Comparison of ENCODE assay signal across 37 cellular contexts in the genomic region with DNA sequence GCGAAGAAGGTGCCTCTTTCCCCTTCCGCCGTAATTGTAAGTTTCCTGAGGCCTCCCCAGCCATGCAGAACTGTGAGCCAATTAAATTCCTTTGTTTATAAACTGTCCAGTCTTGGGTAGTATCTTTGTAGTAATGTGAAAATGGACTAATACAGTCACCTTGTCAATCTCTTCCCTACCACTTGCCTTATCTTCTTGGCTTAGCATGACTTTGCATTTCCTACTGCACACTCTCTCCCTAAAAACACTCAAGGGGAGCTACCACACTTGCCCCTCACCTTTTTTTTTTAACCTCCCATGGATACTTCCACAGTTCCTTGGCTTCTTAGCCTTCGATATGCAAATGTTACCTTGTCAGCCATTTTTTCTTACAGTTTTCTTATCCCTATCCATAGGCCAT.
"Had no signal": no experiment of that assay in that cellular context is flagged by ENCODE, and none has a peak within 500 bp of the region (broad histone marks: within the 10 kb centered on the region; RNA-seq: fewer than 3 reads in every experiment).

No MANE protein-coding gene starts in this region.

- ATAC-seq: activated CD4-positive, CD25-positive, alpha-beta regulatory T cell treated with anti-CD3 and anti-CD28 coated beads, Interleukin-2, amount 50 U/mL, for 24 hours; activated CD8-positive, alpha-beta memory T cell treated with anti-CD3 and anti-CD28 coated beads, Interleukin-2, amount 10 ng/mL, durations not matched to agents 7 days and 5 days; activated CD8-positive, alpha-beta T cell treated with anti-CD3 and anti-CD28 coated beads, Interleukin-2, amount 10 ng/mL, durations not matched to agents 7 days and 5 days; activated naive CD8-positive, alpha-beta T cell treated with anti-CD3 and anti-CD28 coated beads, Interleukin-2, amount 50 U/mL, for 24 hours; esophagus mucosa; T-helper 17 cell had no signal

- H3K36me3 Mint-ChIP-seq: activated CD4-positive, alpha-beta memory T cell treated with anti-CD3 and anti-CD28 coated beads for 36 hours; activated naive CD4-positive, alpha-beta T cell treated with anti-CD3 and anti-CD28 coated beads, Interleukin-2, amount 50 U/mL, for 24 hours; activated naive CD8-positive, alpha-beta T cell treated with anti-CD3 and anti-CD28 coated beads for 36 hours; brain had no signal

- H3K4me1 Mint-ChIP-seq: activated B cell treated with CpG ODN at 0.5 μM for 24 hours, brain had no signal

- H3K27ac ChIP-seq: adrenal gland, breast epithelium, cardiac muscle cell, coronary artery, dorsolateral prefrontal cortex, WERI-Rb-1 had no signal

- H3K27me3 ChIP-seq: adrenal gland, breast epithelium, cardiac muscle cell had no signal

- H3K9me3 Mint-ChIP-seq: activated B cell treated with CpG ODN at 0.5 μM for 24 hours; activated naive CD4-positive, alpha-beta T cell treated with anti-CD3 and anti-CD28 coated beads, Interleukin-2, amount 50 U/mL, for 24 hours; brain; dendritic cell treated with granulocyte-macrophage colony-stimulating factor and Interleukin-4, amounts not matched to agents 40 ng/mL and 50 ng/mL, for 4 days; T-helper 2 cell treated with Interferon-gamma antibody and Interleukin-4, amounts not matched to agents 5 μg/mL and 100 μg/mL, for 36 hours had no signal

- H3K9me3 ChIP-seq: adrenal gland, breast epithelium had no signal

- H3K4me3 Mint-ChIP-seq: activated B cell treated with CpG ODN at 0.5 μM for 24 hours; activated CD4-positive, alpha-beta memory T cell treated with anti-CD3 and anti-CD28 coated beads for 36 hours; activated CD8-positive, alpha-beta memory T cell treated with anti-CD3 and anti-CD28 coated beads, Interleukin-2, amount 10 ng/mL, durations not matched to agents 7 days and 5 days; activated CD8-positive, alpha-beta T cell treated with anti-CD3 and anti-CD28 coated beads, Interleukin-2, amount 10 ng/mL, durations not matched to agents 7 days and 5 days; activated naive CD4-positive, alpha-beta T cell treated with anti-CD3 and anti-CD28 coated beads for 36 hours; activated naive CD4-positive, alpha-beta T cell treated with anti-CD3 and anti-CD28 coated beads, Interleukin-2, amount 50 U/mL, for 24 hours; activated naive CD8-positive, alpha-beta T cell treated with anti-CD3 and anti-CD28 coated beads for 36 hours; activated naive CD8-positive, alpha-beta T cell treated with anti-CD3 and anti-CD28 coated beads, Interleukin-2, amount 50 U/mL, for 24 hours; activated T-helper 1 cell treated with anti-CD3 and anti-CD28 coated beads, Interleukin-12 subunit alpha, Interleukin-12 subunit beta, Interleukin-2, Interleukin-4 antibody, amounts not matched to agents 30 ng/mL and 10 ng/mL and 1 ng/mL, durations not matched to agents 14 hours and 24 hours and 36 hours; dendritic cell treated with granulocyte-macrophage colony-stimulating factor and Interleukin-4, amounts not matched to agents 40 ng/mL and 50 ng/mL, for 4 days; endodermal cell; T-helper 17 cell; T-helper 2 cell treated with Interferon-gamma antibody and Interleukin-4, amounts not matched to agents 5 μg/mL and 100 μg/mL, for 36 hours had no signal

- H3K27me3 Mint-ChIP-seq: activated B cell treated with CpG ODN at 0.5 μM for 24 hours; activated naive CD4-positive, alpha-beta T cell treated with anti-CD3 and anti-CD28 coated beads, Interleukin-2, amount 50 U/mL, for 24 hours; dendritic cell treated with granulocyte-macrophage colony-stimulating factor and Interleukin-4, amounts not matched to agents 40 ng/mL and 50 ng/mL, for 4 days had no signal

- H3K4me3 ChIP-seq: adrenal gland, breast epithelium, cardiac muscle cell, coronary artery, dorsolateral prefrontal cortex had no signal

- DNase-seq: activated B cell treated with CpG ODN at 0.5 μM for 24 hours; activated CD4-positive, alpha-beta memory T cell treated with anti-CD3 and anti-CD28 coated beads for 36 hours; activated CD4-positive, alpha-beta T cell treated with anti-CD3 and anti-CD28 coated beads for 48 hours; activated CD8-positive, alpha-beta memory T cell treated with anti-CD3 and anti-CD28 coated beads, Interleukin-2, amount 10 ng/mL, durations not matched to agents 7 days and 5 days; activated CD8-positive, alpha-beta memory T cell treated with anti-CD3 and anti-CD28 coated beads, Interleukin-2, amount 50 U/mL, for 4 hours; activated CD8-positive, alpha-beta T cell treated with anti-CD3 and anti-CD28 coated beads, Interleukin-2, amount 10 ng/mL, durations not matched to agents 7 days and 5 days; activated effector memory CD4-positive, alpha-beta T cell treated with anti-CD3 and anti-CD28 coated beads, Interleukin-2, amount 50 U/mL, for 16 hours; activated naive CD4-positive, alpha-beta T cell treated with anti-CD3 and anti-CD28 coated beads for 36 hours; activated naive CD8-positive, alpha-beta T cell treated with anti-CD3 and anti-CD28 coated beads for 36 hours; activated naive CD8-positive, alpha-beta T cell treated with anti-CD3 and anti-CD28 coated beads, Interleukin-2, amount 50 U/mL, for 24 hours; activated T-cell treated with anti-CD3 and anti-CD28 coated beads, Interleukin-2, amount 50 U/mL, for 1 hour; activated T-cell treated with anti-CD3 and anti-CD28 coated beads, Interleukin-2, amount 50 U/mL, for 48 hours; adrenal gland; amygdala; aorta; central memory CD4-positive, alpha-beta T cell; cerebellar nuclear complex; dorsolateral prefrontal cortex; effector memory CD4-positive, alpha-beta T cell; endodermal cell; foreskin fibroblast; head of caudate nucleus; T-helper 1 cell; T-helper 17 cell; T1000; WERI-Rb-1 had no signal

- H3K4me1 ChIP-seq: adrenal gland, breast epithelium had no signal

- H3K27ac Mint-ChIP-seq: activated B cell treated with CpG ODN at 0.5 μM for 24 hours; activated CD4-positive, alpha-beta memory T cell treated with anti-CD3 and anti-CD28 coated beads for 36 hours; activated CD8-positive, alpha-beta memory T cell treated with anti-CD3 and anti-CD28 coated beads, Interleukin-2, amount 10 ng/mL, durations not matched to agents 7 days and 5 days; activated CD8-positive, alpha-beta T cell treated with anti-CD3 and anti-CD28 coated beads, Interleukin-2, amount 10 ng/mL, durations not matched to agents 7 days and 5 days; activated naive CD4-positive, alpha-beta T cell treated with anti-CD3 and anti-CD28 coated beads for 36 hours; activated naive CD4-positive, alpha-beta T cell treated with anti-CD3 and anti-CD28 coated beads, Interleukin-2, amount 50 U/mL, for 24 hours; activated naive CD8-positive, alpha-beta T cell treated with anti-CD3 and anti-CD28 coated beads for 36 hours; activated naive CD8-positive, alpha-beta T cell treated with anti-CD3 and anti-CD28 coated beads, Interleukin-2, amount 50 U/mL, for 24 hours; activated T-helper 1 cell treated with anti-CD3 and anti-CD28 coated beads, Interleukin-12 subunit alpha, Interleukin-12 subunit beta, Interleukin-2, Interleukin-4 antibody, amounts not matched to agents 30 ng/mL and 10 ng/mL and 1 ng/mL, durations not matched to agents 14 hours and 24 hours and 36 hours; activated T-helper 2 cell treated with anti-CD3 and anti-CD28 coated beads, Interferon-gamma antibody, Interleukin-2, Interleukin-4, amounts not matched to agents 10 μg/mL and 5 μg/mL and 100 μg/mL, durations not matched to agents 14 hours and 24 hours and 36 hours; brain; dendritic cell treated with granulocyte-macrophage colony-stimulating factor and Interleukin-4, amounts not matched to agents 40 ng/mL and 50 ng/mL, for 4 days; endodermal cell; T-helper 17 cell; T-helper 2 cell treated with Interferon-gamma antibody and Interleukin-4, amounts not matched to agents 5 μg/mL and 100 μg/mL, for 36 hours had no signal

- H3K36me3 ChIP-seq: adrenal gland, breast epithelium, cardiac muscle cell, WERI-Rb-1 had no signal
